ENCODE assay signal across 9 cellular contexts in genomic region chr1:121516279-121516967, GRCh38.
DNase-seq lines count a peak whose midpoint lies in the region; ATAC-seq, FAIRE-seq and TF ChIP-seq lines count a peak whose summit lies in the region.
"Had no signal": no experiment of that assay in that cellular context is flagged by ENCODE, and none has a peak within 500 bp of the region (broad histone marks: within the 10 kb centered on the region; RNA-seq: fewer than 3 reads in every experiment).

No MANE protein-coding gene starts in this region.

- ATAC-seq in GM18508 (IDR thresholded peaks at IDR 0.05; ENCODE audit: insufficient read depth, unreplicated experiment) (peak; percentile 88), HG02588 (IDR thresholded peaks at IDR 0.05; ENCODE audit: unreplicated experiment) (peak; percentile 82)

- H3K27me3 ChIP-seq in astrocyte (ENCODE audit: insufficient read depth, low read length) (peaks cover 11% of the 10 kb centered on the region), H7 (ENCODE audit: control insufficient read depth, insufficient read depth, low read length) (peaks cover 3% of the 10 kb centered on the region; the same call in 1 of the 2 replicates)

- H4K20me1 ChIP-seq in astrocyte (ENCODE audit: insufficient read depth, low read length) = no peaks in the 10 kb centered on the region

- no peaks in the 10 kb centered on the region for H3K36me3 Mint-ChIP-seq in astrocyte (ENCODE audit: low read depth, unreplicated experiment)

- no peak overlapping the region for H3K4me3 ChIP-seq in astrocyte (ENCODE audit: insufficient read depth, low read depth, low read length)
- no peak overlapping the region for H3K4me3 ChIP-seq in H7 (ENCODE audit: insufficient read depth, low read depth, low read length)

- DNase-seq in NAMALWA (ENCODE audit: low spot score) (peak; percentile 86), astrocyte (ENCODE audit: low read depth) (no peak), EL (no peak), H7 (no peak), NCI-H146 treated with DMSO at 0.1 percent for 48 hours (lab: John Stamatoyannopoulos, UW; ENCODE audit: unreplicated experiment) (no peak), mesenteric fat pad (ENCODE audit: low spot score) (no peak)

- no peak for TF ChIP-seq CTCF in astrocyte (IDR thresholded peaks at IDR 0.05; ENCODE audit: insufficient read depth, low read depth, low read length)

- H2AFZ ChIP-seq in astrocyte (ENCODE audit: low read depth, low read length) = no peak overlapping the region

- H3K4me1 Mint-ChIP-seq in astrocyte (ENCODE audit: low read depth, unreplicated experiment) = peaks cover 7% of the 10 kb centered on the region

- no peak overlapping the region for H3K9ac ChIP-seq in astrocyte (ENCODE audit: low read length)

- peak overlapping the region; percentile 43 for H3K27ac Mint-ChIP-seq in astrocyte (ENCODE audit: unreplicated experiment)

- no peak for FAIRE-seq in astrocyte (lab: Jason Lieb, UNC)
- FAIRE-seq: colon had no signal

- no peaks in the 10 kb centered on the region for H3K79me2 ChIP-seq in astrocyte (ENCODE audit: insufficient read depth, low read length)

- no peaks in the 10 kb centered on the region for H3K9me3 ChIP-seq in astrocyte (ENCODE audit: insufficient read depth, low read depth, low read length)

- no peak overlapping the region for H3K4me2 ChIP-seq in astrocyte (ENCODE audit: low read length)

- H3K36me3 ChIP-seq in astrocyte (ENCODE audit: insufficient read depth, low read length) (no peaks in the 10 kb centered on the region), H7 (replicated peaks; ENCODE audit: control insufficient read depth, insufficient read depth, low read length) (no peaks in the 10 kb centered on the region)

- peaks cover 5% of the 10 kb centered on the region for H3K9me3 Mint-ChIP-seq in astrocyte (ENCODE audit: unreplicated experiment)

- no peak overlapping the region for H3K27ac ChIP-seq in astrocyte (ENCODE audit: low read depth, low read length)

- peaks cover 7% of the 10 kb centered on the region for H3K27me3 Mint-ChIP-seq in astrocyte (ENCODE audit: low read depth, unreplicated experiment)

- no peak overlapping the region for H3K4me3 Mint-ChIP-seq in astrocyte (ENCODE audit: unreplicated experiment)

- no peaks in the 10 kb centered on the region for H3K4me1 ChIP-seq in astrocyte (ENCODE audit: insufficient read depth, low read length)
